In genomic region chr6:56573142-56573541, GRCh38 we compare ENCODE assay signal across 17 cellular contexts.
"Had no signal": no experiment of that assay in that cellular context is flagged by ENCODE, and none has a peak within 500 bp of the region (broad histone marks: within the 10 kb centered on the region; RNA-seq: fewer than 3 reads in every experiment).

No MANE protein-coding gene starts in this region.

- H3K9me3 ChIP-seq: colonic mucosa, upper lobe of right lung had no signal

- H3K36me3 ChIP-seq: colonic mucosa had no signal

- H3K27me3 ChIP-seq: colonic mucosa, upper lobe of right lung had no signal

- H3K4me1 Mint-ChIP-seq: activated CD8-positive, alpha-beta memory T cell treated with anti-CD3 and anti-CD28 coated beads, Interleukin-2, amount 10 ng/mL, durations not matched to agents 7 days and 5 days; activated naive CD8-positive, alpha-beta T cell treated with anti-CD3 and anti-CD28 coated beads, Interleukin-2, amount 10 ng/mL, durations not matched to agents 7 days and 5 days; natural killer cell had no signal

- DNase-seq: activated CD4-positive, alpha-beta T cell treated with anti-CD3 and anti-CD28 coated beads, Interleukin-2, amount 50 U/mL, for 4 hours; activated CD4-positive, CD25-positive, alpha-beta regulatory T cell treated with anti-CD3 and anti-CD28 coated beads, Interleukin-2, amount 50 U/mL, for 72 hours; activated CD8-positive, alpha-beta memory T cell treated with anti-CD3 and anti-CD28 coated beads, Interleukin-2, amount 10 ng/mL, durations not matched to agents 7 days and 5 days; activated effector memory CD4-positive, alpha-beta T cell treated with anti-CD3 and anti-CD28 coated beads, Interleukin-2, amount 50 U/mL, for 16 hours; activated naive CD8-positive, alpha-beta T cell treated with anti-CD3 and anti-CD28 coated beads, Interleukin-2, amount 10 ng/mL, durations not matched to agents 7 days and 5 days; activated T-cell treated with anti-CD3 and anti-CD28 coated beads, Interleukin-2, amount 50 U/mL, for 24 hours; aorta; colonic mucosa; effector CD8-positive, alpha-beta T cell; hypothalamus; natural killer cell; stimulated activated CD4-positive, alpha-beta T cell treated with anti-CD3 and anti-CD28 coated beads, Interleukin-12 subunit alpha, Interleukin-12 subunit beta, amount 100 ng/mL, for 4 hours; stimulated activated naive CD4-positive, alpha-beta T cell; SW 1271; upper lobe of right lung had no signal

- H3K4me1 ChIP-seq: colonic mucosa had no signal

- H3K27ac ChIP-seq: colonic mucosa, epithelial cell of prostate, upper lobe of right lung had no signal

- H3K9me3 Mint-ChIP-seq: activated naive CD8-positive, alpha-beta T cell treated with anti-CD3 and anti-CD28 coated beads, Interleukin-2, amount 10 ng/mL, durations not matched to agents 7 days and 5 days; activated T-cell treated with anti-CD3 and anti-CD28 coated beads, Interleukin-2, amount 50 U/mL, for 24 hours; natural killer cell had no signal

- H3K36me3 Mint-ChIP-seq: activated CD8-positive, alpha-beta memory T cell treated with anti-CD3 and anti-CD28 coated beads, Interleukin-2, amount 10 ng/mL, durations not matched to agents 7 days and 5 days; activated naive CD8-positive, alpha-beta T cell treated with anti-CD3 and anti-CD28 coated beads, Interleukin-2, amount 10 ng/mL, durations not matched to agents 7 days and 5 days; natural killer cell had no signal

- H3K4me3 Mint-ChIP-seq: activated CD8-positive, alpha-beta memory T cell treated with anti-CD3 and anti-CD28 coated beads, Interleukin-2, amount 10 ng/mL, durations not matched to agents 7 days and 5 days; activated naive CD8-positive, alpha-beta T cell treated with anti-CD3 and anti-CD28 coated beads, Interleukin-2, amount 10 ng/mL, durations not matched to agents 7 days and 5 days; activated T-cell treated with anti-CD3 and anti-CD28 coated beads, Interleukin-2, amount 50 U/mL, for 24 hours; natural killer cell had no signal

- H3K4me3 ChIP-seq: colonic mucosa, upper lobe of right lung had no signal

- H3K27ac Mint-ChIP-seq: activated CD8-positive, alpha-beta memory T cell treated with anti-CD3 and anti-CD28 coated beads, Interleukin-2, amount 10 ng/mL, durations not matched to agents 7 days and 5 days; activated naive CD8-positive, alpha-beta T cell treated with anti-CD3 and anti-CD28 coated beads, Interleukin-2, amount 10 ng/mL, durations not matched to agents 7 days and 5 days; activated T-cell treated with anti-CD3 and anti-CD28 coated beads, Interleukin-2, amount 50 U/mL, for 24 hours; natural killer cell had no signal

- ATAC-seq: activated CD8-positive, alpha-beta memory T cell treated with anti-CD3 and anti-CD28 coated beads, Interleukin-2, amount 10 ng/mL, durations not matched to agents 7 days and 5 days; natural killer cell; sciatic nerve; upper lobe of right lung had no signal
